Comparison of ENCODE assay signal across 26 cellular contexts in the genomic region with DNA sequence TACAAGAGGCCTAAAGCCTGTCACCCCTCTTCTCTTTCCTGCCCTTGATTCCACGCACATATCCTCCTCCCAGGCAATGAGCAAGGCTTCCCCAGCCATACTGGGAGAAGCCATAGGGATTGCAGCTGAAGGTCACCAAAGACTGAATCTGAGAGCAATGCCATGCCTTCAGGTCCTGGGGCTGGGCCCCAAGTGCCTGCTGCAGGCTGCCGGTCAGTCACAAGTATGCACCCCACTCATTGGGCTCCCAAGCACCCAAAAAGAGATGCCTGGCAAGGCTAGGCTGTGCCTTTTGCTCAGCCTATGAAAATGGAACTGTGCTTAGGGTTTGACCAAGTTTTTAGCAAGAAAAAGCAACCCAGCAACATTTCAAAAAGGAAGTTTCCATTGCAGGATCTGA.
"Had no signal": no experiment of that assay in that cellular context is flagged by ENCODE, and none has a peak within 500 bp of the region (broad histone marks: within the 10 kb centered on the region; RNA-seq: fewer than 3 reads in every experiment).

No MANE protein-coding gene starts in this region.

- H3K36me3 Mint-ChIP-seq: naive thymus-derived CD4-positive, alpha-beta T cell; natural killer cell; neural progenitor cell; stimulated activated effector memory CD8-positive, alpha-beta T cell treated with anti-CD3 and anti-CD28 coated beads, Interleukin-12 subunit alpha, Interleukin-12 subunit beta, amount 100 ng/mL, for 72 hours; stimulated activated naive B cell treated with anti-CD40 and anti-IgM and Interleukin-4, amounts not matched to agents 10 μg/mL and 1 μg/mL and 100 μg/mL, for 72 hours; type B pancreatic cell had no signal

- H3K9me3 ChIP-seq: pancreas, psoas muscle, right lobe of liver, sigmoid colon, stomach, tibial artery, transverse colon, upper lobe of right lung, uterus had no signal

- H3K4me3 ChIP-seq: neural progenitor cell, pancreas, psoas muscle, right lobe of liver, sigmoid colon, stomach, tibial artery, transverse colon, upper lobe of right lung, uterus had no signal

- H3K4me1 Mint-ChIP-seq: stimulated activated effector memory CD8-positive, alpha-beta T cell treated with anti-CD3 and anti-CD28 coated beads, Interleukin-12 subunit alpha, Interleukin-12 subunit beta, amount 100 ng/mL, for 72 hours; stimulated activated naive B cell treated with anti-CD40 and anti-IgM and Interleukin-4, amounts not matched to agents 10 μg/mL and 1 μg/mL and 100 μg/mL, for 72 hours had no signal

- H3K9me3 Mint-ChIP-seq: natural killer cell; stimulated activated effector memory CD8-positive, alpha-beta T cell treated with anti-CD3 and anti-CD28 coated beads, Interleukin-12 subunit alpha, Interleukin-12 subunit beta, amount 100 ng/mL, for 72 hours; stimulated activated naive B cell treated with anti-CD40 and anti-IgM and Interleukin-4, amounts not matched to agents 10 μg/mL and 1 μg/mL and 100 μg/mL, for 72 hours; stimulated activated naive CD8-positive, alpha-beta T cell treated with anti-CD3 and anti-CD28 coated beads, Interleukin-15, Interleukin-2, amounts not matched to agents 100 ng/mL and 50 ng/mL, for 24 hours; type B pancreatic cell had no signal

- H3K36me3 ChIP-seq: neural progenitor cell, pancreas, right lobe of liver, sigmoid colon, stomach, tibial artery, transverse colon, upper lobe of right lung, uterus had no signal

- DNase-seq: naive thymus-derived CD4-positive, alpha-beta T cell; natural killer cell; occipital lobe; pancreas; psoas muscle; right cardiac atrium; right lobe of liver; sigmoid colon; small intestine; stimulated activated CD4-positive, alpha-beta T cell treated with anti-CD3 and anti-CD28 coated beads, Interleukin-15, amount 100 ng/mL, for 24 hours; stimulated activated CD4-positive, alpha-beta T cell treated with anti-CD3 and anti-CD28 coated beads, Interleukin-2, amount 100 ng/mL, for 24 hours; stimulated activated CD4-positive, alpha-beta T cell treated with anti-CD3 and anti-CD28 coated beads, Interleukin-2, amount 100 ng/mL, for 48 hours; stimulated activated CD4-positive, alpha-beta T cell treated with anti-CD3 and anti-CD28 coated beads, Interleukin-4, amount 100 ng/mL, for 24 hours; stimulated activated naive B cell treated with anti-CD40 and anti-IgM and Interleukin-4, amounts not matched to agents 10 μg/mL and 1 μg/mL and 100 μg/mL, for 72 hours; stimulated activated naive CD4-positive, alpha-beta T cell treated with Interleukin-2 at 50 U/mL for 16 hours; stomach; tibial artery; transverse colon; upper lobe of right lung; uterus had no signal

- H3K27ac Mint-ChIP-seq: naive thymus-derived CD4-positive, alpha-beta T cell; natural killer cell; nephron; neural progenitor cell; progenitor cell of endocrine pancreas; stimulated activated effector memory CD8-positive, alpha-beta T cell treated with anti-CD3 and anti-CD28 coated beads, Interleukin-12 subunit alpha, Interleukin-12 subunit beta, amount 100 ng/mL, for 72 hours; stimulated activated naive B cell treated with anti-CD40 and anti-IgM and Interleukin-4, amounts not matched to agents 10 μg/mL and 1 μg/mL and 100 μg/mL, for 72 hours; stimulated activated naive CD8-positive, alpha-beta T cell treated with anti-CD3 and anti-CD28 coated beads, Interleukin-15, Interleukin-2, amounts not matched to agents 100 ng/mL and 50 ng/mL, for 24 hours; type B pancreatic cell had no signal

- ATAC-seq: naive thymus-derived CD4-positive, alpha-beta T cell; natural killer cell; pancreas; psoas muscle; right cardiac atrium; right lobe of liver; stimulated activated effector memory CD8-positive, alpha-beta T cell treated with anti-CD3 and anti-CD28 coated beads, Interleukin-12 subunit alpha, Interleukin-12 subunit beta, amount 100 ng/mL, for 72 hours; stimulated activated naive B cell treated with anti-CD40 and anti-IgM and Interleukin-4, amounts not matched to agents 10 μg/mL and 1 μg/mL and 100 μg/mL, for 72 hours; upper lobe of right lung had no signal

- H3K27me3 ChIP-seq: neural progenitor cell, pancreas, right lobe of liver, sigmoid colon, stomach, tibial artery, transverse colon, upper lobe of right lung, uterus had no signal

- H3K27me3 Mint-ChIP-seq: progenitor cell of endocrine pancreas; stimulated activated naive CD8-positive, alpha-beta T cell treated with anti-CD3 and anti-CD28 coated beads, Interleukin-15, Interleukin-2, amounts not matched to agents 100 ng/mL and 50 ng/mL, for 24 hours; type B pancreatic cell had no signal

- H3K27ac ChIP-seq: neural progenitor cell, pancreas, psoas muscle, right lobe of liver, sigmoid colon, stomach, tibial artery, transverse colon, upper lobe of right lung, uterus had no signal

- H3K4me1 ChIP-seq: neural progenitor cell, pancreas, psoas muscle, right lobe of liver, transverse colon, upper lobe of right lung, uterus had no signal

- H3K4me3 Mint-ChIP-seq: naive thymus-derived CD4-positive, alpha-beta T cell; natural killer cell; nephron; neural progenitor cell; stimulated activated effector memory CD8-positive, alpha-beta T cell treated with anti-CD3 and anti-CD28 coated beads, Interleukin-12 subunit alpha, Interleukin-12 subunit beta, amount 100 ng/mL, for 72 hours; stimulated activated naive B cell treated with anti-CD40 and anti-IgM and Interleukin-4, amounts not matched to agents 10 μg/mL and 1 μg/mL and 100 μg/mL, for 72 hours; stimulated activated naive CD8-positive, alpha-beta T cell treated with anti-CD3 and anti-CD28 coated beads, Interleukin-15, Interleukin-2, amounts not matched to agents 100 ng/mL and 50 ng/mL, for 24 hours; type B pancreatic cell had no signal
